8 cellular contexts compared by ENCODE assay signal in genomic region chr21:32413697-32414578, GRCh38. TPM values are rescaled to one million over a fixed set of nuclear protein-coding genes. Genes with fewer than 3 reads are reported as not detected.
DNase-seq lines count a peak whose midpoint lies in the region; ATAC-seq and TF ChIP-seq lines count a peak whose summit lies in the region.

No MANE protein-coding gene starts in this region.

- no peaks in the 10 kb centered on the region for H3K27me3 ChIP-seq in tibial nerve

- 54 to 56% methylated on average over 7 of the region's 7 CpGs for WGBS in tibial nerve, 2 donors

- intact Hi-C loops in left colon (cut with DNase I, micrococcal nuclease), result loop anchor here in 1 of 2 donors (10.0 kb wide), 2 partner anchors 51 to 151 kb away; no protein-coding TSS in a partner anchor

- TF ChIP-seq EP300 in tibial nerve (IDR thresholded peaks at IDR 0.05), result no peak

- H3K4me3 ChIP-seq in astrocyte of the cerebellum (ENCODE audit: low read depth, low read length), result peak overlapping the region; percentile 47
- peak overlapping the region; percentile 66 to 97 (median 81) for H3K4me3 ChIP-seq in tibial nerve

- in situ Hi-C loops in astrocyte of the cerebellum (cut with HindIII; ENCODE audit: low sequenced_read_pairs), result no loop called here

- H3K4me3 Mint-ChIP-seq in activated CD4-positive, alpha-beta T cell treated with anti-CD3 and anti-CD28 coated beads, Interleukin-2, amount 10 ng/mL, durations not matched to agents 7 days and 5 days, result peak overlapping the region; percentile 79

- no peak overlapping the region for H3K27ac Mint-ChIP-seq in activated CD4-positive, alpha-beta T cell treated with anti-CD3 and anti-CD28 coated beads, Interleukin-2, amount 10 ng/mL, durations not matched to agents 7 days and 5 days

- peak; percentile 20 for ATAC-seq in left colon
- no peak for ATAC-seq in GM18867 (IDR thresholded peaks at IDR 0.05; ENCODE audit: unreplicated experiment)

- no peak for DNase-seq in activated CD4-positive, alpha-beta T cell treated with anti-CD3 and anti-CD28 coated beads, Interleukin-2, amount 10 ng/mL, durations not matched to agents 7 days and 5 days
- DNase-seq in activated CD4-positive, alpha-beta T cell treated with anti-CD3 and anti-CD28 coated beads for 1 hour, result no peak
- DNase-seq in astrocyte of the cerebellum (ENCODE audit: low read depth), result no peak
- DNase-seq in left colon, result peak; percentile 20 to 35
- peak in 1 of 2 donors; percentile 43 for DNase-seq in tibial nerve (ENCODE audit: low spot score in 2 of 2)
- DNase-seq in iPS-NIHi7 (ENCODE audit: extremely low spot score), result no peak
- DNase-seq in activated naive CD4-positive, alpha-beta T cell treated with Interleukin-2 at 50 U/mL for 16 hours, result no peak

- H3K4me1 ChIP-seq in tibial nerve, result peaks cover 0 to 71% (median 25%) of the 10 kb centered on the region in 4 donors

- peaks cover 35% of the 10 kb centered on the region for H3K4me1 Mint-ChIP-seq in activated CD4-positive, alpha-beta T cell treated with anti-CD3 and anti-CD28 coated beads, Interleukin-2, amount 10 ng/mL, durations not matched to agents 7 days and 5 days

- TF ChIP-seq POLR2A in tibial nerve (IDR thresholded peaks at IDR 0.05), result no peak

- H3K36me3 Mint-ChIP-seq in activated CD4-positive, alpha-beta T cell treated with anti-CD3 and anti-CD28 coated beads, Interleukin-2, amount 10 ng/mL, durations not matched to agents 7 days and 5 days (ENCODE audit: low read depth), result no peaks in the 10 kb centered on the region

- TF ChIP-seq CTCF in astrocyte of the cerebellum (IDR thresholded peaks at IDR 0.05; ENCODE audit: low read depth, low read length, missing control alignments), result no peak
- TF ChIP-seq CTCF in tibial nerve (IDR thresholded peaks at IDR 0.05), result no peak

- POLR2A ChIA-PET in activated CD4-positive, alpha-beta T cell treated with anti-CD3 and anti-CD28 coated beads, Interleukin-2, amount 10 ng/mL, durations not matched to agents 7 days and 5 days (lab: Charles Lee), result no interaction called here

- CTCF ChIA-PET in activated CD4-positive, alpha-beta T cell treated with anti-CD3 and anti-CD28 coated beads, Interleukin-2, amount 10 ng/mL, durations not matched to agents 7 days and 5 days (lab: Charles Lee), result interaction anchor here (0.6 to 1.3 kb wide), 3 partner anchors 61 to 195 kb away, joined by 3 read pairs; no protein-coding TSS in a partner anchor

- H3K36me3 ChIP-seq in tibial nerve, result peaks cover 0 to 4% (median 0%) of the 10 kb centered on the region in 3 donors

- H3K9me3 Mint-ChIP-seq in activated CD4-positive, alpha-beta T cell treated with anti-CD3 and anti-CD28 coated beads, Interleukin-2, amount 10 ng/mL, durations not matched to agents 7 days and 5 days, result no peaks in the 10 kb centered on the region

- H3K9me3 ChIP-seq in tibial nerve, result no peaks in the 10 kb centered on the region

- H3K27ac ChIP-seq in tibial nerve, result peak overlapping the region; percentile 91 to 99 (median 99)

- no peaks in the 10 kb centered on the region for H3K27me3 Mint-ChIP-seq in activated CD4-positive, alpha-beta T cell treated with anti-CD3 and anti-CD28 coated beads, Interleukin-2, amount 10 ng/mL, durations not matched to agents 7 days and 5 days

RNA-seq across cellular contexts. Expression of gene EVA1C, which starts 1.4 kb away (rescaled TPM):
- total RNA-seq in activated CD4-positive, alpha-beta T cell treated with anti-CD3 and anti-CD28 coated beads, Interleukin-2, amount 10 ng/mL, durations not matched to agents 7 days and 5 days, result 1 to 10 TPM; 4.8 to 5.4 TPM
- total RNA-seq in left colon (10 to 100 TPM; 10.3 to 24.5 TPM), tibial nerve (10 to 100 TPM; 72.6 to 85.9 (median 75.6) TPM)

RNA-seq across cellular contexts. Expression of gene URB1, which starts 21.1 kb away (rescaled TPM):
- total RNA-seq in activated CD4-positive, alpha-beta T cell treated with anti-CD3 and anti-CD28 coated beads, Interleukin-2, amount 10 ng/mL, durations not matched to agents 7 days and 5 days, result 10 to 100 TPM; 16.3 to 16.9 TPM
- total RNA-seq in left colon (10 to 100 TPM in 1 of 2 donors, 1 to 10 TPM in 1; 7.3 to 12.6 TPM), tibial nerve (10 to 100 TPM; 18.6 to 29.4 (median 22.2) TPM)

Comparison
In these comparisons a context has a peak if more than half of its experiments do, and no peak if none do; other contexts are left out.
1. DNase-seq: peak in left colon (2 of 2); none in activated CD4-positive, alpha-beta T cell treated with anti-CD3 and anti-CD28 coated beads, Interleukin-2, amount 10 ng/mL, durations not matched to agents 7 days and 5 days (single experiment), activated CD4-positive, alpha-beta T cell treated with anti-CD3 and anti-CD28 coated beads for 1 hour (single experiment), astrocyte of the cerebellum (single experiment), iPS-NIHi7 (single experiment) and activated naive CD4-positive, alpha-beta T cell treated with Interleukin-2 at 50 U/mL for 16 hours (single experiment).